8 cellular contexts compared by ENCODE assay signal in genomic region chr17:20908373-20909273, GRCh38.
DNase-seq lines count a peak whose midpoint lies in the region; ATAC-seq and TF ChIP-seq lines count a peak whose summit lies in the region.

No MANE protein-coding gene starts in this region.

- intact Hi-C loops in left cardiac atrium (cut with DNase I): no loop called here
- intact Hi-C loops in posterior vena cava (cut with DNase I): no loop called here
- intact Hi-C loops in transverse colon (cut with DNase I; ENCODE audit: low total_unique reads): no loop called here

- in situ Hi-C loops in transverse colon (cut with MboI; ENCODE audit: low pct_ligation_motif_present in 1 of 4, low pct_unique_long_range_greater_than_20kb in 1 of 4, low sequenced_read_pairs in 3 of 4): no loop called here

- ATAC-seq in GM21619 (IDR thresholded peaks at IDR 0.05; ENCODE audit: unreplicated experiment) (peak; percentile 93), left cardiac atrium (peak; percentile 99 to 100)

- peak; percentile 48 to 67 (median 57) for TF ChIP-seq CTCF in transverse colon (IDR thresholded peaks at IDR 0.05)

- WGBS in transverse colon (ENCODE audit: low coverage in 1 of 2), 2 donors: 11 to 28% methylated on average over 8 to 40 of the region's 43 CpGs

- H3K27me3 ChIP-seq in transverse colon: no peaks in the 10 kb centered on the region

- peak; percentile 40 for TF ChIP-seq POLR2A in transverse colon (IDR thresholded peaks at IDR 0.05)

- H3K36me3 ChIP-seq in transverse colon: no peaks in the 10 kb centered on the region

- peaks cover 0 to 15% (median 10%) of the 10 kb centered on the region in 4 donors for H3K4me1 ChIP-seq in transverse colon

- H3K9me3 ChIP-seq in transverse colon: no peaks in the 10 kb centered on the region

- no peak for TF ChIP-seq EP300 in transverse colon (IDR thresholded peaks at IDR 0.05; ENCODE audit: low read depth)

- H3K27ac ChIP-seq in transverse colon: peak overlapping the region; percentile 88 to 93 (median 90)

- peak overlapping the region; percentile 28 to 63 (median 41) for H3K4me3 ChIP-seq in transverse colon

- DNase-seq in DMS 273 (lab: John Stamatoyannopoulos, UW; ENCODE audit: unreplicated experiment): peak; percentile 89
- peak; percentile 85 for DNase-seq in M059J (ENCODE audit: low read depth)
- DNase-seq in T-helper 1 cell: peak; percentile 45 to 85 (median 61)
- peak; percentile 53 to 96 (median 88) for DNase-seq in amygdala (lab: John Stamatoyannopoulos, UW)
- DNase-seq in left cardiac atrium: peak; percentile 92
- peak; percentile 96 for DNase-seq in posterior vena cava (ENCODE audit: low spot score)
- DNase-seq in transverse colon: peak; percentile 88

Comparison
In these comparisons a context has a peak if more than half of its experiments do, and no peak if none do; other contexts are left out.
1. Peak in every context shown above with its lines: DNase-seq, ATAC-seq, H3K4me3 ChIP-seq and H3K27ac ChIP-seq.